ENCODE assay signal across 1 cellular context in genomic region chr6:105836889-105837288, GRCh38.
A peak's percentile ranks its signal among the peaks of the same experiment; 100 is the strongest.
TF ChIP-seq lines count a peak whose summit lies in the region.

No MANE protein-coding gene starts in this region.

TF ChIP-seq in K562, 482 proteins besides CTCF, POLR2A, EP300 and RAD21 (continued from another document):
- 0 out of 2 replicates have a peak, but pooled peaks have one; percentile 16 for TF ChIP-seq PKNOX1 (IDR thresholded peaks at IDR 0.05)
